Comparison of ENCODE assay signal across 8 cellular contexts in the genomic region with DNA sequence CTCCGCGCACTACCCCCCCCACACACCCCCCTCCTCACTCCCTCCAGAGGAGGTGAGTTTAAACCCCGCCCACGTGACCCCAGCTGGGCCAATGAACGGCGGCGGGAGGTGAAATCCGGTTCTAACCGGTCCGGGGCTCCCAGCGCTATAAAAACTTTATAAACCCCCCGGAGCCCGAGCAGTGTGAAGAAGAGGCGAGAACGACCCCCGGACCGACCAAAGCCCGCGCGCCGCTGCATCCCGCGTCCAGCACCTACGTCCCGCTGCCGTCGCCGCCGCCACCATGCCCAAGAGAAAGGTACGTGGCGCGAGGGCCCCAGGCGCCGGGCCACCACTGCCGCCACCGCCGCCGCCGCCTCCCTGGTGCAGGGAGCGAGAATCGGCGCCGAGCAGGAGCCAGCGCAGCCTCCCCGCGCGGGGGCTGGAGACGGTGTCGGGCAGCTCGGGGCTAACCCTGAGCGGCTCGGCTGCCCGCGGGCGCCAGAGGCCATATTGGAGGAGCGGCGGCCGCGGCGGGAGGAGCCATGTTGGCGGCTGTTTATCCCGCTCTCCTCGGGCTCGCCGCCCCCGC. TPM values are rescaled to one million over a fixed set of nuclear protein-coding genes. Genes with fewer than 3 reads are reported as not detected.
DNase-seq lines count a peak whose midpoint lies in the region; ATAC-seq and TF ChIP-seq lines count a peak whose summit lies in the region.

A gene (plus strand): TSS at position 111 of the 571 bp plus-strand sequence. CDS start 173 bp downstream, at position 284.

- H3K4me3 ChIP-seq in right cardiac atrium (ENCODE audit: low read length) (peak within 1 kb of the TSS; percentile 67), urinary bladder (ENCODE audit: low read depth, low read length) (peak within 1 kb of the TSS; percentile 86)

- H3K36me3 ChIP-seq in urinary bladder (ENCODE audit: insufficient read depth), result peaks cover 3% of the 10 kb centered on the region

- no peak for TF ChIP-seq CTCF in GM13977 (IDR thresholded peaks at IDR 0.05; ENCODE audit: extremely low read depth, insufficient read depth, missing control alignments)

- DNase-seq in GM13977 (ENCODE audit: low spot score) (peak; percentile 88), NCI-H128 (lab: John Stamatoyannopoulos, UW; ENCODE audit: unreplicated experiment) (peak; percentile 91), right cardiac atrium (peak; percentile 90 to 96 (median 95)), pulmonary artery endothelial cell (ENCODE audit: low read depth, low spot score) (peak; percentile 41)

- intact Hi-C loops in T-helper 2 cell treated with Interferon-gamma antibody and Interleukin-4, amounts not matched to agents 100 ng/mL and 5 ng/mL, for 36 hours (cut with micrococcal nuclease), result loop anchor here (1.0 to 5.0 kb wide), 6 partner anchors 166 to 1040 kb away; a partner anchor contains a TSS
- intact Hi-C loops in right cardiac atrium (cut with DNase I), result no loop called here

- peak within 1 kb of the TSS; percentile 97 for H3K27ac ChIP-seq in angular gyrus (ENCODE audit: low read depth, low read length)
- H3K27ac ChIP-seq in right cardiac atrium (ENCODE audit: low read length), result peak within 1 kb of the TSS; percentile 73
- peak within 1 kb of the TSS; percentile 97 for H3K27ac ChIP-seq in urinary bladder (ENCODE audit: low read depth)

- no peaks in the 10 kb centered on the region for H3K9me3 ChIP-seq in right cardiac atrium (ENCODE audit: control insufficient read depth, low read length)

- in situ Hi-C loops in GM13977 (cut with MboI; ENCODE audit: low pct_unique_long_range_greater_than_20kb, low sequenced_read_pairs, unreplicated experiment), result no loop called here

- H3K4me1 ChIP-seq in right cardiac atrium (ENCODE audit: control insufficient read depth, insufficient read depth, low read length) (peaks cover 8% of the 10 kb centered on the region), urinary bladder (ENCODE audit: insufficient read depth) (no peaks in the 10 kb centered on the region)

- WGBS in right cardiac atrium, result under 1% methylated on average over 66 of the region's 66 CpGs
- 1% methylated on average over 66 of the region's 66 CpGs for WGBS in urinary bladder

- ATAC-seq in HG02678 (IDR thresholded peaks at IDR 0.05; ENCODE audit: unreplicated experiment) (peak; percentile 54), right cardiac atrium (peak; percentile 85 to 86)

- no peaks in the 10 kb centered on the region for H3K27me3 ChIP-seq in right cardiac atrium (ENCODE audit: control insufficient read depth, insufficient read depth)

RNA-seq across cellular contexts. Expression of the gene that starts here (rescaled TPM):
- total RNA-seq in T-helper 2 cell treated with Interferon-gamma antibody and Interleukin-4, amounts not matched to agents 100 ng/mL and 5 ng/mL, for 36 hours, result 974 and 979 TPM in 2 replicates
- total RNA-seq in right cardiac atrium (100 to 1,000 TPM; 125 to 176 (median 136) TPM), pulmonary artery endothelial cell (299 and 333 TPM in 2 replicates), urinary bladder (557 TPM)
- polyA plus RNA-seq in right cardiac atrium (152 TPM), urinary bladder (519 TPM)

Comparison
In these comparisons a context has a peak if more than half of its experiments do, and no peak if none do; other contexts are left out.
1. Peak in every context shown above with its lines: DNase-seq, ATAC-seq, H3K4me3 ChIP-seq and H3K27ac ChIP-seq.
2. DNase-seq: peak in every context shown above with its lines; median percentile 95 in right cardiac atrium; 91 in NCI-H128; 88 in GM13977; 41 in pulmonary artery endothelial cell.